In genomic region chr4:186957952-186958555, GRCh38 we compare ENCODE assay signal across 20 cellular contexts.
"Had no signal": no experiment of that assay in that cellular context is flagged by ENCODE, and none has a peak within 500 bp of the region (broad histone marks: within the 10 kb centered on the region; RNA-seq: fewer than 3 reads in every experiment).

No MANE protein-coding gene starts in this region.

- DNase-seq: activated CD4-positive, alpha-beta T cell treated with anti-CD3 and anti-CD28 coated beads for 1 hour; activated CD4-positive, alpha-beta T cell treated with anti-CD3 and anti-CD28 coated beads, Interleukin-2, amount 50 U/mL, for 4 hours; activated naive CD4-positive, alpha-beta T cell treated with Interleukin-2 at 50 U/mL for 16 hours; activated T-cell treated with anti-CD3 and anti-CD28 coated beads for 4 hours; cortex of kidney; effector CD4-positive, alpha-beta T cell; gastrocnemius medialis; mucosa of descending colon; naive thymus-derived CD8-positive, alpha-beta T cell; nucleus accumbens; posterior cingulate gyrus; stimulated activated CD4-positive, alpha-beta T cell treated with anti-CD3 and anti-CD28 coated beads, Interleukin-15, amount 100 ng/mL, for 24 hours; stimulated activated CD4-positive, alpha-beta T cell treated with anti-CD3 and anti-CD28 coated beads, Interleukin-4, amount 100 ng/mL, for 1 hour; stimulated activated naive CD4-positive, alpha-beta T cell treated with Interleukin-2 at 50 U/mL for 16 hours; substantia nigra had no signal

- H3K36me3 ChIP-seq: gastrocnemius medialis, tibial nerve, vagina had no signal

- H3K27ac ChIP-seq: gastrocnemius medialis, skin epidermis, tibial nerve, vagina, VCaP had no signal

- H3K4me1 ChIP-seq: gastrocnemius medialis, tibial nerve, vagina had no signal

- ATAC-seq: gastrocnemius medialis; left lobe of liver; mucosa of descending colon; naive thymus-derived CD8-positive, alpha-beta T cell had no signal

- H3K4me3 ChIP-seq: gastrocnemius medialis, mucosa of descending colon, skin epidermis, tibial nerve, vagina had no signal

- H3K27me3 ChIP-seq: gastrocnemius medialis, tibial nerve, vagina had no signal

- H3K9me3 ChIP-seq: gastrocnemius medialis, mucosa of descending colon, tibial nerve, vagina had no signal
